ENCODE assay signal across 9 cellular contexts in genomic region chr1:27364696-27365371, GRCh38. TPM values are rescaled to one million over a fixed set of nuclear protein-coding genes. Genes with fewer than 3 reads are reported as not detected.
A peak's percentile ranks its signal among the peaks of the same experiment; 100 is the strongest.
DNase-seq lines count a peak whose midpoint lies in the region; ATAC-seq and TF ChIP-seq lines count a peak whose summit lies in the region.
"Had no signal": no experiment of that assay in that cellular context is flagged by ENCODE, and none has a peak within 500 bp of the region (broad histone marks: within the 10 kb centered on the region; RNA-seq: fewer than 3 reads in every experiment).

No MANE protein-coding gene starts in this region.

- H3K9me3 ChIP-seq in RWPE2 (ENCODE audit: severe bottlenecking) (no peaks in the 10 kb centered on the region), esophagus (ENCODE audit: control insufficient read depth in 2 of 2, insufficient read depth in 1 of 2, low read depth in 1 of 2, low read length in 1 of 2) (no peaks in the 10 kb centered on the region), prostate gland (no peaks in the 10 kb centered on the region)

- H3K27me3 ChIP-seq in RWPE2 (ENCODE audit: insufficient read depth, poor library complexity, severe bottlenecking) (no peaks in the 10 kb centered on the region), esophagus (ENCODE audit: control insufficient read depth in 1 of 2, insufficient read depth in 2 of 2, low read length in 2 of 2) (no peaks in the 10 kb centered on the region), prostate gland (replicated peaks; ENCODE audit: insufficient read depth) (no peaks in the 10 kb centered on the region)

- DNase-seq in RWPE2 (ENCODE audit: low spot score) = no peak
- no peak for DNase-seq in prostate gland (ENCODE audit: low spot score)
- DNase-seq in COLO829 (ENCODE audit: low spot score) = no peak
- no peak for DNase-seq in GM20000 (ENCODE audit: low spot score)
- DNase-seq: NCI-H2081 treated with DMSO at 0.1 percent for 48 hours had no signal

- ATAC-seq in GM19455 (IDR thresholded peaks at IDR 0.05; ENCODE audit: unreplicated experiment) (peak; percentile 12), RWPE2 (ENCODE audit: low read depth) (no peak), HG03045 (IDR thresholded peaks at IDR 0.05; ENCODE audit: unreplicated experiment) (no peak), HG02759 (IDR thresholded peaks at IDR 0.05; ENCODE audit: unreplicated experiment) (no peak)

- H3K36me3 ChIP-seq in RWPE2 (ENCODE audit: low read depth) (peaks cover 24% of the 10 kb centered on the region), esophagus (ENCODE audit: control insufficient read depth in 2 of 2, insufficient read depth in 2 of 2, low read length in 1 of 2) (peaks cover 13 to 45% of the 10 kb centered on the region in 2 donors), prostate gland (peaks cover 0 to 13% of the 10 kb centered on the region in 2 donors)

- H3K4me1 ChIP-seq in RWPE2 (ENCODE audit: insufficient read depth, poor library complexity, severe bottlenecking) (peaks cover 6% of the 10 kb centered on the region), esophagus (ENCODE audit: control insufficient read depth in 2 of 2, insufficient read depth in 2 of 2, low read length in 1 of 2) (peaks cover 6 to 23% of the 10 kb centered on the region in 2 donors), prostate gland (replicated peaks) (peaks cover 15% of the 10 kb centered on the region)

- TF ChIP-seq POLR2A in prostate gland (IDR thresholded peaks at IDR 0.05) = no peak

- TF ChIP-seq CTCF in RWPE2 (IDR thresholded peaks at IDR 0.05; ENCODE audit: poor library complexity, severe bottlenecking) (no peak), prostate gland (IDR thresholded peaks at IDR 0.05) (no peak), GM20000 (IDR thresholded peaks at IDR 0.05; ENCODE audit: extremely low read depth, missing control alignments) (no peak)

- H3K4me3 ChIP-seq in RWPE2 (ENCODE audit: severe bottlenecking) = peak overlapping the region; percentile 82
- peak overlapping the region; percentile 72 to 88 for H3K4me3 ChIP-seq in esophagus (ENCODE audit: low read depth in 1 of 2, low read length in 2 of 2)
- peak overlapping the region in 1 of 2 donors; percentile 66 for H3K4me3 ChIP-seq in prostate gland

- 63 to 76% methylated on average over 11 of the region's 11 CpGs for WGBS in esophagus, 2 donors
- WGBS in prostate gland = 69% methylated on average over 11 of the region's 11 CpGs

- intact Hi-C loops in prostate gland (cut with DNase I) = no loop called here

- peak overlapping the region; percentile 91 for H3K27ac ChIP-seq in RWPE2 (ENCODE audit: poor library complexity, severe bottlenecking)
- peak overlapping the region; percentile 96 to 100 for H3K27ac ChIP-seq in esophagus (ENCODE audit: low read depth in 2 of 2, low read length in 1 of 2)
- peak overlapping the region; percentile 99 for H3K27ac ChIP-seq in prostate gland

RNA-seq across cellular contexts. Expression of gene MAP3K6, which starts 1.9 kb away (rescaled TPM):
- polyA plus RNA-seq in esophagus = 100 to 1,000 TPM in 1 of 2 donors, 10 to 100 TPM in 1; 48.5 to 110 TPM
- 10 to 100 TPM; 38.6 to 60.7 TPM for total RNA-seq in prostate gland

RNA-seq across cellular contexts. Expression of gene FCN3, which starts 9.8 kb away (rescaled TPM):
- 1 to 10 TPM; 1.6 to 2.6 TPM for polyA plus RNA-seq in esophagus
- 10 to 100 TPM in 1 of 2 donors, under 1 TPM in 1; 0.82 to 15.6 TPM for total RNA-seq in prostate gland

RNA-seq across cellular contexts. Expression of gene CD164L2, which starts 18.3 kb away (rescaled TPM):
- 10 to 100 TPM; 10.5 to 14.5 TPM for polyA plus RNA-seq in esophagus
- total RNA-seq in prostate gland = 1 to 10 TPM; 1.8 to 3.6 TPM

RNA-seq across cellular contexts. Expression of gene SYTL1, which starts 23.0 kb away (rescaled TPM):
- polyA plus RNA-seq in esophagus = 100 to 1,000 TPM; 136 to 302 TPM
- 100 to 1,000 TPM in 1 of 2 donors, 10 to 100 TPM in 1; 94.7 to 217 TPM for total RNA-seq in prostate gland

RNA-seq across cellular contexts. Expression of gene GPR3, which starts 27.6 kb away (rescaled TPM):
- under 1 TPM; 0.22 to 0.25 TPM for polyA plus RNA-seq in esophagus
- total RNA-seq in prostate gland = under 1 TPM; 0.14 to 0.57 TPM
